Comparison of ENCODE assay signal across 1 cellular context in genomic region chr4:73691201-73691600, GRCh38. TPM values are rescaled to one million over a fixed set of nuclear protein-coding genes. Genes with fewer than 3 reads are reported as not detected.
"Had no signal": no experiment of that assay in that cellular context is flagged by ENCODE, and none has a peak within 500 bp of the region (broad histone marks: within the 10 kb centered on the region; RNA-seq: fewer than 3 reads in every experiment).

No MANE protein-coding gene starts in this region.

RNA-seq across cellular contexts. Expression of gene CXCL8, which starts 49.2 kb away (rescaled TPM):
- total RNA-seq: G401 had no signal
